1 cellular context compared by ENCODE assay signal in the genomic region with DNA sequence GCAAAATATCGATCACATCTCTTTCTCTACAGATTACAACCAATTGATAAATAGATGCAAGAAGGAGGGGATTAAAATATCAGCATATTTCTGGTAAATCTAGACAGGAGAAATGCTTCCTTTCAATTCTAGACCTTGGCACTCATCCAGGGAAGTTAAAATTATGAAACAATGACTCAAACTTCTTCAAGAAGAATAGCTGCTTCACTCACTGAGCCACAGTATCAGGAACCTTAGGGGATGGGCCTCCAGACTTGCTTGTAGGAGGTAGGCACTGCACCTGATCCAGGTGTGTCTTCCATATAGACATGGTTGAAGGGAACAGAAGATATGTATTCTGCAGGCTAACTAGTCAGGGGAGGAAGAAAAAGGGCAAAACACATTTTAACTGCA.
TF ChIP-seq lines count a peak whose summit lies in the region.

No MANE protein-coding gene starts in this region.

TF ChIP-seq in HepG2, 621 proteins besides CTCF, POLR2A, EP300 and RAD21:
- TF ChIP-seq, protein P1, sequence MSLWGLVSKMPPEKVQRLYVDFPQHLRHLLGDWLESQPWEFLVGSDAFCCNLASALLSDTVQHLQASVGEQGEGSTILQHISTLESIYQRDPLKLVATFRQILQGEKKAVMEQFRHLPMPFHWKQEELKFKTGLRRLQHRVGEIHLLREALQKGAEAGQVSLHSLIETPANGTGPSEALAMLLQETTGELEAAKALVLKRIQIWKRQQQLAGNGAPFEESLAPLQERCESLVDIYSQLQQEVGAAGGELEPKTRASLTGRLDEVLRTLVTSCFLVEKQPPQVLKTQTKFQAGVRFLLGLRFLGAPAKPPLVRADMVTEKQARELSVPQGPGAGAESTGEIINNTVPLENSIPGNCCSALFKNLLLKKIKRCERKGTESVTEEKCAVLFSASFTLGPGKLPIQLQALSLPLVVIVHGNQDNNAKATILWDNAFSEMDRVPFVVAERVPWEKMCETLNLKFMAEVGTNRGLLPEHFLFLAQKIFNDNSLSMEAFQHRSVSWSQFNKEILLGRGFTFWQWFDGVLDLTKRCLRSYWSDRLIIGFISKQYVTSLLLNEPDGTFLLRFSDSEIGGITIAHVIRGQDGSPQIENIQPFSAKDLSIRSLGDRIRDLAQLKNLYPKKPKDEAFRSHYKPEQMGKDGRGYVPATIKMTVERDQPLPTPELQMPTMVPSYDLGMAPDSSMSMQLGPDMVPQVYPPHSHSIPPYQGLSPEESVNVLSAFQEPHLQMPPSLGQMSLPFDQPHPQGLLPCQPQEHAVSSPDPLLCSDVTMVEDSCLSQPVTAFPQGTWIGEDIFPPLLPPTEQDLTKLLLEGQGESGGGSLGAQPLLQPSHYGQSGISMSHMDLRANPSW (CRISPR knock-in tag; IDR thresholded peaks at IDR 0.05; ENCODE audit: borderline replicate concordance): no peak
- TF ChIP-seq ZNF883 (CRISPR knock-in tag; IDR thresholded peaks at IDR 0.05; ENCODE audit: not compliant biosample characterization) (no peak), SRSF9 (IDR thresholded peaks at IDR 0.05; ENCODE audit: borderline replicate concordance, insufficient read depth, low read depth, low read length, poor library complexity, severe bottlenecking) (no peak), ZBTB14 (CRISPR knock-in tag; IDR thresholded peaks at IDR 0.05) (no peak), TCF7 (IDR thresholded peaks at IDR 0.05; ENCODE audit: low read depth) (no peak), ZBTB7A (CRISPR knock-in tag; IDR thresholded peaks at IDR 0.05) (no peak), NCOR1 (IDR thresholded peaks at IDR 0.05; ENCODE audit: borderline replicate concordance, low read length) (no peak), STAT5B (CRISPR knock-in tag; IDR thresholded peaks at IDR 0.05) (no peak)
